12 cellular contexts compared by ENCODE assay signal in genomic region chr5:176132471-176133288, GRCh38.
DNase-seq lines count a peak whose midpoint lies in the region; ATAC-seq and TF ChIP-seq lines count a peak whose summit lies in the region.
"Had no signal": no experiment of that assay in that cellular context is flagged by ENCODE, and none has a peak within 500 bp of the region (broad histone marks: within the 10 kb centered on the region; RNA-seq: fewer than 3 reads in every experiment).

No MANE protein-coding gene starts in this region.

- TF ChIP-seq EP300 in ovary (IDR thresholded peaks at IDR 0.05) = no peak

- H3K9me3 ChIP-seq in T-helper 17 cell (ENCODE audit: control insufficient read depth, low read length, poor library complexity, severe bottlenecking) (no peaks in the 10 kb centered on the region), endodermal cell (ENCODE audit: control insufficient read depth, low read length) (no peaks in the 10 kb centered on the region), ovary (no peaks in the 10 kb centered on the region), gastrocnemius medialis (no peaks in the 10 kb centered on the region)

- no peaks in the 10 kb centered on the region for H3K36me3 Mint-ChIP-seq in Calu3 (ENCODE audit: insufficient read depth, unreplicated experiment)
- peaks cover 6% of the 10 kb centered on the region for H3K36me3 Mint-ChIP-seq in T-helper 17 cell (ENCODE audit: low read depth)
- H3K36me3 Mint-ChIP-seq in endodermal cell (ENCODE audit: low read depth) = no peaks in the 10 kb centered on the region

- no peak for TF ChIP-seq POLR2A in ovary (IDR thresholded peaks at IDR 0.05)
- no peak for TF ChIP-seq POLR2A in gastrocnemius medialis (IDR thresholded peaks at IDR 0.05)

- peak; percentile 47 for ATAC-seq in T-helper 17 cell
- ATAC-seq in GM21390 (IDR thresholded peaks at IDR 0.05; ENCODE audit: unreplicated experiment) = no peak
- no peak for ATAC-seq in gastrocnemius medialis
- ATAC-seq: sciatic nerve had no signal

- H3K4me1 ChIP-seq in endodermal cell (ENCODE audit: control insufficient read depth, insufficient read depth, low read length) = no peaks in the 10 kb centered on the region
- H3K4me1 ChIP-seq in ovary (ENCODE audit: insufficient read depth) = peaks cover 15% of the 10 kb centered on the region
- H3K4me1 ChIP-seq in gastrocnemius medialis = no peaks in the 10 kb centered on the region

- H3K4me3 Mint-ChIP-seq in Calu3 (ENCODE audit: low read depth, unreplicated experiment) = peak overlapping the region; percentile 55
- peak overlapping the region; percentile 96 for H3K4me3 Mint-ChIP-seq in T-helper 17 cell
- peak overlapping the region; percentile 61 for H3K4me3 Mint-ChIP-seq in endodermal cell

- DNase-seq in Calu3 = no peak
- DNase-seq in T-helper 17 cell = no peak
- peak; percentile 59 for DNase-seq in endodermal cell
- DNase-seq in ovary = peak in 1 of 5 donors; percentile 50
- no peak for DNase-seq in islet precursor cell
- DNase-seq in gastrocnemius medialis = no peak
- DNase-seq in DMS114 treated with DMSO at 0.1 percent for 48 hours (lab: John Stamatoyannopoulos, UW; ENCODE audit: unreplicated experiment) = no peak
- DNase-seq: hypothalamus, NCI-H1930, SHP77 treated with DMSO at 0.1 percent for 48 hours had no signal

- H3K4me1 Mint-ChIP-seq in Calu3 (ENCODE audit: low read depth, unreplicated experiment) (peaks cover 12% of the 10 kb centered on the region), T-helper 17 cell (peaks cover 22% of the 10 kb centered on the region), endodermal cell (peaks cover 8% of the 10 kb centered on the region)

- H3K27ac Mint-ChIP-seq in Calu3 (ENCODE audit: unreplicated experiment) = no peak overlapping the region
- H3K27ac Mint-ChIP-seq in T-helper 17 cell = peak overlapping the region; percentile 81
- H3K27ac Mint-ChIP-seq in endodermal cell = no peak overlapping the region

- H3K9ac ChIP-seq in endodermal cell (ENCODE audit: extremely low read depth, low read length, poor library complexity, severe bottlenecking) = no peak overlapping the region

- in situ Hi-C loops in gastrocnemius medialis (cut with MboI; ENCODE audit: low sequenced_read_pairs in 4 of 4) = no loop called here

- no peak for TF ChIP-seq CTCF in Calu3 (IDR thresholded peaks at IDR 0.05; ENCODE audit: unreplicated experiment)
- TF ChIP-seq CTCF in endodermal cell (conservative IDR thresholded peaks at IDR 0.05) = no peak
- TF ChIP-seq CTCF in ovary (IDR thresholded peaks at IDR 0.05) = no peak
- no peak for TF ChIP-seq CTCF in gastrocnemius medialis (IDR thresholded peaks at IDR 0.05 in 4 of 5, conservative IDR thresholded peaks at IDR 0.05 in 1 of 5)

- 94 to 96% methylated on average over 15 to 29 of the region's 29 CpGs for WGBS in endodermal cell (ENCODE audit: insufficient coverage in 1 of 2, insufficient read length in 1 of 2), 2 experiments
- 65 to 83% (median 81%) methylated on average over 29 of the region's 29 CpGs for WGBS in ovary, 3 donors

- no TSS peak for BruUV-seq in Calu3 (replicated peaks; lab: Mats Ljungman, UMichigan)

- CTCF ChIA-PET in Calu3 (lab: Charles Lee) = no interaction called here

- H3K27me3 Mint-ChIP-seq in Calu3 (ENCODE audit: unreplicated experiment) (peaks cover 44% of the 10 kb centered on the region), T-helper 17 cell (peaks cover 32% of the 10 kb centered on the region), endodermal cell (ENCODE audit: insufficient read depth) (peaks cover 25% of the 10 kb centered on the region)

- no peaks in the 10 kb centered on the region for H3K27me3 ChIP-seq in endodermal cell (ENCODE audit: control insufficient read depth, insufficient read depth, low read length, poor library complexity, severe bottlenecking)
- no peaks in the 10 kb centered on the region for H3K27me3 ChIP-seq in ovary
- peaks cover 20 to 23% (median 20%) of the 10 kb centered on the region in 3 donors for H3K27me3 ChIP-seq in gastrocnemius medialis

- H3K36me3 ChIP-seq in endodermal cell (ENCODE audit: control insufficient read depth, insufficient read depth, low read length) = no peaks in the 10 kb centered on the region
- no peaks in the 10 kb centered on the region for H3K36me3 ChIP-seq in ovary
- H3K36me3 ChIP-seq in gastrocnemius medialis = no peaks in the 10 kb centered on the region

- no peaks in the 10 kb centered on the region for H3K9me3 Mint-ChIP-seq in Calu3 (ENCODE audit: low read depth, unreplicated experiment)
- H3K9me3 Mint-ChIP-seq in endodermal cell = no peaks in the 10 kb centered on the region

- H3K27ac ChIP-seq in endodermal cell (ENCODE audit: low read depth, low read length) (no peak overlapping the region), ovary (peak overlapping the region; percentile 36 to 79), gastrocnemius medialis (no peak overlapping the region)

- H3K4me3 ChIP-seq in endodermal cell (ENCODE audit: low read length) = no peak overlapping the region
- no peak overlapping the region for H3K4me3 ChIP-seq in ovary
- H3K4me3 ChIP-seq in gastrocnemius medialis = no peak overlapping the region

- intact Hi-C loops in Calu3 (cut with micrococcal nuclease; ENCODE audit: unreplicated experiment) (no loop called here), ovary (cut with DNase I) (no loop called here), gastrocnemius medialis (cut with DNase I; ENCODE audit: low total_unique reads) (no loop called here)

Comparison
In these comparisons a context has a peak if more than half of its experiments do, and no peak if none do; other contexts are left out.
1. H3K27ac ChIP-seq: peak in ovary (2 of 2); none in endodermal cell (single experiment) and gastrocnemius medialis (0 of 4).
2. Peak in every context shown above with its lines, with median percentiles within 50 percentile points of each other: H3K4me3 Mint-ChIP-seq.